1 cellular context compared by ENCODE assay signal in the genomic region with DNA sequence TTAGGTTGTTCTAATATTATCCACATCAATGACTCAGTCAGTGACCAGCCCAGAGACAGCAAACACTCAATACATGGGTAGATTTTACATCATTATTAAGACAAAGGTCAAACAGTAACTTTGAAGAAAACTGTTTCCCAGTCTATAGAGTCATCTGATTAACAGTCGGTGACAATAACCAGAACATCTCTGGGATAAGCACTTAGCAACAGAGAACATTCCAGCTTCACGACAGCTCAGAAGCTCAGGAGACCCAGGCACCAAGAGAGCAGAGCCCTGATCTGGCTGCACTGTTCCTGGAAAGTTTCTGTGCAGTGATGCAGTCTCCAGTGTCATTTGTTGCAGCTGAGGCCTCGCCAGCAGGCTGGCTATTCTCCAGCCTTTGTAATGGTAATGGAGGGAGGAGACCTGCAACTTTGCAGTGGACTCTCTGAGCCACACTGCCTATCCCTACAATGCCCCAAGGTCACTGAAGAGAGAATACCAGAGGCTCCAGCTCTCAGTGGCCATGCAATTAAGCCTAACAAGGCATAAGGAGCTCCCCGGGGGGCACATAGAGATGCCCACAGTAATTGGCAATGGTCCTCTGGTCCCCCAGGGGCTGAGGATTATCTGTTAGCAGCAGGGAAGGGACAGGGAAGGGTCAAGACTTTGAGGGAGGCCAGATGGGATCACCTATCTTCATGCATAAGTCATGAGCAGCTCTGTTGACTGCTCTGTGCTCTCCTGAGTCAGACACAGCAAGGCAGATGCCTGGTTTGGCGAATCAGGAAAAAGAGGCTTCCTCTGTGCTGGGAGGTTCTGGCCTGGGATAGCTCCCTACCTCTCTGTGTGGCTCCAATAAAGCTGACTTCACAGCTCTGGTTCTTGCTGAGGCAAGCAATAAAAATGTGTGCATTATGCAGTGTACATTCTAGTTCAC.
TF ChIP-seq lines count a peak whose summit lies in the region.

No MANE protein-coding gene starts in this region.

TF ChIP-seq in H1, 55 proteins besides CTCF, POLR2A, EP300 and RAD21:
- TF ChIP-seq CBX5 (IDR thresholded peaks at IDR 0.05; ENCODE audit: low read depth, low read length) (no peak), SIRT6 (IDR thresholded peaks at IDR 0.05; ENCODE audit: low read length) (no peak), MAFK (IDR thresholded peaks at IDR 0.05; ENCODE audit: low read depth, low read length) (no peak), USF2 (IDR thresholded peaks at IDR 0.05; ENCODE audit: low read length) (no peak), NRF1 (IDR thresholded peaks at IDR 0.05; ENCODE audit: low read depth, low read length) (no peak), JUN (IDR thresholded peaks at IDR 0.05; ENCODE audit: low read depth, low read length) (no peak), BRCA1 (IDR thresholded peaks at IDR 0.05; ENCODE audit: low read depth, low read length) (no peak), SP1 (IDR thresholded peaks at IDR 0.05; ENCODE audit: low read depth, low read length) (no peak; the same call in 1 of the 2 replicates), CHD2 (IDR thresholded peaks at IDR 0.05; ENCODE audit: low read length) (no peak), KDM4A (IDR thresholded peaks at IDR 0.05; ENCODE audit: low read depth, low read length, severe bottlenecking) (no peak), CHD7 (IDR thresholded peaks at IDR 0.05; ENCODE audit: insufficient replicate concordance, low read length) (peak; percentile 36), YY1 (IDR thresholded peaks at IDR 0.05; ENCODE audit: low read depth, low read length) (peak; percentile 46; the same call in 1 of the 2 replicates), PHF8 (conservative IDR thresholded peaks at IDR 0.05; ENCODE audit: low read depth, low read length) (no peak), HDAC2 (IDR thresholded peaks at IDR 0.05; ENCODE audit: borderline replicate concordance in 1 of 2, low read depth in 2 of 2, low read length in 2 of 2) (peak; percentile 94 to 97; a peak in 3 of 4 replicates), CEBPB (IDR thresholded peaks at IDR 0.05; ENCODE audit: low read depth, low read length) (no peak), CBX8 (IDR thresholded peaks at IDR 0.05; ENCODE audit: borderline replicate concordance, low read depth, low read length) (no peak), RBBP5 (IDR thresholded peaks at IDR 0.05; ENCODE audit: borderline replicate concordance, low read depth, low read length) (no peak), TEAD4 (IDR thresholded peaks at IDR 0.05; ENCODE audit: low read depth, low read length) (0 out of 2 replicates have a peak, but pooled peaks have one; percentile 16), CHD1 (IDR thresholded peaks at IDR 0.05; ENCODE audit: low read depth, low read length) (no peak), EGR1 (IDR thresholded peaks at IDR 0.05; ENCODE audit: borderline replicate concordance, low read depth, low read length) (0 out of 2 replicates have a peak, but pooled peaks have one; percentile 26), TCF12 (IDR thresholded peaks at IDR 0.05; ENCODE audit: low read depth, low read length) (peak; percentile 77; the same call in 1 of the 2 replicates), ZNF274 (IDR thresholded peaks at IDR 0.05; ENCODE audit: borderline replicate concordance, extremely low read depth, low read length) (no peak), NANOG (IDR thresholded peaks at IDR 0.05; ENCODE audit: insufficient read depth, low read depth, low read length, poor library complexity, severe bottlenecking) (peak; percentile 93), CREB1 (IDR thresholded peaks at IDR 0.05) (no peak), SIX5 (IDR thresholded peaks at IDR 0.05; ENCODE audit: low read depth, low read length) (no peak), TAF1 (IDR thresholded peaks at IDR 0.05; ENCODE audit: low read depth, low read length) (no peak), KDM5A (IDR thresholded peaks at IDR 0.05; ENCODE audit: low read length) (no peak), ASH2L (IDR thresholded peaks at IDR 0.05; ENCODE audit: low read length) (peak; percentile 27), BCL11A (IDR thresholded peaks at IDR 0.05; ENCODE audit: low read depth in 2 of 2, low read length in 2 of 2) (peak in 1 of 2 experiments; percentile 11), RXRA (IDR thresholded peaks at IDR 0.05; ENCODE audit: insufficient read depth, low read depth, low read length) (peak; percentile 95), TBP (IDR thresholded peaks at IDR 0.05; ENCODE audit: low read depth, low read length) (no peak), CTBP2 (IDR thresholded peaks at IDR 0.05; ENCODE audit: borderline replicate concordance, insufficient read depth, insufficient read length, low read length) (peak; percentile 98), GTF2F1 (IDR thresholded peaks at IDR 0.05; ENCODE audit: borderline replicate concordance, low read depth, low read length) (no peak), KDM1A (IDR thresholded peaks at IDR 0.05; ENCODE audit: borderline replicate concordance, low read length) (peak; percentile 66; the same call in 1 of the 2 replicates)
- TF ChIP-seq, protein P1, sequence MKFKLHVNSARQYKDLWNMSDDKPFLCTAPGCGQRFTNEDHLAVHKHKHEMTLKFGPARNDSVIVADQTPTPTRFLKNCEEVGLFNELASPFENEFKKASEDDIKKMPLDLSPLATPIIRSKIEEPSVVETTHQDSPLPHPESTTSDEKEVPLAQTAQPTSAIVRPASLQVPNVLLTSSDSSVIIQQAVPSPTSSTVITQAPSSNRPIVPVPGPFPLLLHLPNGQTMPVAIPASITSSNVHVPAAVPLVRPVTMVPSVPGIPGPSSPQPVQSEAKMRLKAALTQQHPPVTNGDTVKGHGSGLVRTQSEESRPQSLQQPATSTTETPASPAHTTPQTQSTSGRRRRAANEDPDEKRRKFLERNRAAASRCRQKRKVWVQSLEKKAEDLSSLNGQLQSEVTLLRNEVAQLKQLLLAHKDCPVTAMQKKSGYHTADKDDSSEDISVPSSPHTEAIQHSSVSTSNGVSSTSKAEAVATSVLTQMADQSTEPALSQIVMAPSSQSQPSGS (IDR thresholded peaks at IDR 0.05; ENCODE audit: low read length) = peak; percentile 70; the same call in 1 of the 2 replicates
- TF ChIP-seq, protein P2, sequence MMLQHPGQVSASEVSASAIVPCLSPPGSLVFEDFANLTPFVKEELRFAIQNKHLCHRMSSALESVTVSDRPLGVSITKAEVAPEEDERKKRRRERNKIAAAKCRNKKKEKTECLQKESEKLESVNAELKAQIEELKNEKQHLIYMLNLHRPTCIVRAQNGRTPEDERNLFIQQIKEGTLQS (IDR thresholded peaks at IDR 0.05; ENCODE audit: insufficient read depth, low read depth, low read length) = no peak
- TF ChIP-seq, protein P3, sequence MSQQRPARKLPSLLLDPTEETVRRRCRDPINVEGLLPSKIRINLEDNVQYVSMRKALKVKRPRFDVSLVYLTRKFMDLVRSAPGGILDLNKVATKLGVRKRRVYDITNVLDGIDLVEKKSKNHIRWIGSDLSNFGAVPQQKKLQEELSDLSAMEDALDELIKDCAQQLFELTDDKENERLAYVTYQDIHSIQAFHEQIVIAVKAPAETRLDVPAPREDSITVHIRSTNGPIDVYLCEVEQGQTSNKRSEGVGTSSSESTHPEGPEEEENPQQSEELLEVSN (IDR thresholded peaks at IDR 0.05) = no peak
